13 cellular contexts compared by ENCODE assay signal in the genomic region with DNA sequence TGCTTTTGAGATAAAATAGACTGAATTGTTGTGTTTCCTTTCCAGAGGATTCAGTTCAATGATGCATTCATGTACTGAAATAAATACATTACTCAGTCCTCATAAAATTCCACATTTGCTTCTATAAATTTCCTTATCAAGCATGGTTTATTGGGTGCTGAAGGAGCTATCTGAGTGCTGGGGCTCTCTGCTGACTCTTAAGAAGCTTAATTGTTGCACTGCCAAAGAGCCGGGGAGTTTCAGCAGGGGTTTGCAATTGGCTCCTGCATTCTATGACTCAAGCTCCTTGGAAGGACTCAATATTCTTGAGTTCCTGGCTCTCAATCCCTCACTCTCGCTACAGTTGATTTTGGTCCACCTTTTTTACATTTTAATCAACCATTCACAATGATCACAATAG.
A peak's percentile ranks its signal among the peaks of the same experiment; 100 is the strongest.
DNase-seq lines count a peak whose midpoint lies in the region; ATAC-seq and TF ChIP-seq lines count a peak whose summit lies in the region.
"Had no signal": no experiment of that assay in that cellular context is flagged by ENCODE, and none has a peak within 500 bp of the region (broad histone marks: within the 10 kb centered on the region; RNA-seq: fewer than 3 reads in every experiment).

No MANE protein-coding gene starts in this region.

- no peak for TF ChIP-seq POLR2A in thyroid gland (IDR thresholded peaks at IDR 0.05)
- no peak for TF ChIP-seq POLR2A in tibial nerve (IDR thresholded peaks at IDR 0.05)

- peak in 1 of 2 donors; percentile 19 for TF ChIP-seq EP300 in tibial nerve (IDR thresholded peaks at IDR 0.05)

- H3K4me1 ChIP-seq in right cardiac atrium (ENCODE audit: control insufficient read depth, insufficient read depth, low read length) (no peaks in the 10 kb centered on the region), thyroid gland (peaks cover 1 to 4% of the 10 kb centered on the region in 2 donors), tibial nerve (peaks cover 0 to 23% (median 2%) of the 10 kb centered on the region in 4 donors)

- 51% methylated on average over 2 of the region's 2 CpGs for WGBS in right cardiac atrium
- WGBS in thyroid gland, 2 donors: 17 to 38% methylated on average over 2 of the region's 2 CpGs
- WGBS in tibial nerve, 2 donors: 28 to 34% methylated on average over 2 of the region's 2 CpGs

- intact Hi-C loops in right cardiac atrium (cut with DNase I) (no loop called here), thyroid gland (cut with DNase I) (no loop called here)

- no peak for TF ChIP-seq CTCF in thyroid gland (IDR thresholded peaks at IDR 0.05)
- no peak for TF ChIP-seq CTCF in tibial nerve (IDR thresholded peaks at IDR 0.05)

- no peaks in the 10 kb centered on the region for H3K27me3 ChIP-seq in right cardiac atrium (ENCODE audit: control insufficient read depth, insufficient read depth)
- H3K27me3 ChIP-seq in thyroid gland: no peaks in the 10 kb centered on the region
- H3K27me3 ChIP-seq in tibial nerve: no peaks in the 10 kb centered on the region
- H3K27me3 ChIP-seq: neutrophil had no signal

- H3K9me3 ChIP-seq in right cardiac atrium (ENCODE audit: control insufficient read depth, low read length) (no peaks in the 10 kb centered on the region), thyroid gland (no peaks in the 10 kb centered on the region), tibial nerve (no peaks in the 10 kb centered on the region)
- H3K9me3 ChIP-seq: neutrophil had no signal

- ATAC-seq in right cardiac atrium: peak; percentile 85 to 92

- H3K27ac ChIP-seq in right cardiac atrium (ENCODE audit: low read length) (no peak overlapping the region), thyroid gland (no peak overlapping the region), tibial nerve (peak overlapping the region in 1 of 4 donors; percentile 57)
- H3K27ac ChIP-seq: 22Rv1, neutrophil had no signal

- DNase-seq in DMS 273 (lab: John Stamatoyannopoulos, UW; ENCODE audit: unreplicated experiment) (peak; percentile 14), DMS 273 treated with DMSO at 0.1 percent for 48 hours (lab: John Stamatoyannopoulos, UW) (no peak), astrocyte of the hippocampus (ENCODE audit: low read depth, low spot score) (peak; percentile 88), right cardiac atrium (peak in 2 of 3 donors; percentile 22 to 66), thyroid gland (peak; percentile 66 to 73), tibial nerve (ENCODE audit: low spot score in 2 of 2) (no peak), Kasumi-1 (lab: John Stamatoyannopoulos, UW) (no peak)
- DNase-seq in stimulated activated CD4-positive, alpha-beta T cell treated with anti-CD3 and anti-CD28 coated beads, Interleukin-1b, Interleukin-23, amount 100 ng/mL, for 48 hours: no peak
- DNase-seq: GF-D8, MM.1S, NCI-H526 treated with DMSO at 0.1 percent for 48 hours had no signal

- H3K4me3 ChIP-seq in right cardiac atrium (ENCODE audit: low read length): no peak overlapping the region
- no peak overlapping the region for H3K4me3 ChIP-seq in thyroid gland (replicated peaks in 1 of 3)
- no peak overlapping the region for H3K4me3 ChIP-seq in tibial nerve

- H3K36me3 ChIP-seq in thyroid gland (no peaks in the 10 kb centered on the region), tibial nerve (no peaks in the 10 kb centered on the region)
- H3K36me3 ChIP-seq: neutrophil had no signal

Comparison
In these comparisons a context has a peak if more than half of its experiments do, and no peak if none do; other contexts are left out.
1. DNase-seq: peak in DMS 273 (single experiment), astrocyte of the hippocampus (single experiment), right cardiac atrium (2 of 3) and thyroid gland (2 of 2); none in DMS 273 treated with DMSO at 0.1 percent for 48 hours (single experiment), tibial nerve (0 of 2), stimulated activated CD4-positive, alpha-beta T cell treated with anti-CD3 and anti-CD28 coated beads, Interleukin-1b, Interleukin-23, amount 100 ng/mL, for 48 hours (single experiment) and Kasumi-1 (0 of 2).